Comparison of ENCODE assay signal across 16 cellular contexts in the genomic region with DNA sequence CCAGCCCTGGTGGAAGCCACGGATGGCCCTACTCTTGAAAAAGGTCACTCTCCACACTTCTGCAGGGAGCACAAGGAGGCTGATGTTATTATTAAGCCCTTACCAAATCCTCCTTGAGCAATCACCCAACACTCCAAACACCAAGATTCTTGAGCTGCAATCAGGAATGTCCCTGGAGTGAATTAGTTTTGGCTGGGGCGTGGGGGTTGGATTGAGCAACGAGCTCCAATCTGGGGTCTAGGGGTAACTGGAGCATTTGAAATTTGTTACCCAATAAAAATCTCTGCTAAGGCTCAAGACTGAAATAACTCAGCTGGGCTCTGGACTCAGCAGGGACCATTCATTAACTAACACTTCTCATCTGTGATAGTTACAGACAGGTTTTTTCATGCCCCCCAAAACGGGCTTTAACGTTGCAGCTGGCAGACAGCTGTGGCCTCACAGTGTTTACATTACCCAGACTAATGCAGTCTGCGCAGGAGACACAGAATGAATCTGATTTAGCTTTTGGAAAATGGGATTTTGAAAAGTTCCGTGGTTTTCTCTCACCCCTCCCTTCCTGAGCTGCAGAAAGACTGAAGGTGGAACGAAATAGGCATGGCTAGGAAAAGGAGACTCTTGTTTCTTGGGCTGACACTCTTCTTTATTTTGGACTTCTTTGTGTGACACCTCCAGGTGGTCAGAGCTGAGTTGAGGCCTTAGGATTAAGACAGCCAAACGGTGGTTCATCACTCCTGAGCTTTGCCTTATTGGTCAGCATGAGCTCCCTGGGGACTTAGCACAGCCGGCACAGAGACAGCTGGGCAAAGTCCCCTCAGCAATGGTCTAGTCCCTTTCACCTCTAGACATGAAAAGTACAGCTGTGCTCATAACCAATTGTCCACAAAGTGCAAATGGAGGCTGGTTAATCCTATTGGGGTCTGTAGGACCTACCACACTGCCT. TPM values are rescaled to one million over a fixed set of nuclear protein-coding genes. Genes with fewer than 3 reads are reported as not detected.
A peak's percentile ranks its signal among the peaks of the same experiment; 100 is the strongest.
DNase-seq lines count a peak whose midpoint lies in the region; ATAC-seq and TF ChIP-seq lines count a peak whose summit lies in the region.
"Had no signal": no experiment of that assay in that cellular context is flagged by ENCODE, and none has a peak within 500 bp of the region (broad histone marks: within the 10 kb centered on the region; RNA-seq: fewer than 3 reads in every experiment).

No MANE protein-coding gene starts in this region.

- H3K4me3 ChIP-seq in fibroblast of the aortic adventitia (ENCODE audit: low read depth, low read length) = no peak overlapping the region
- no peak overlapping the region for H3K4me3 ChIP-seq in skeletal muscle cell (ENCODE audit: low read depth, low read length)
- H3K4me3 ChIP-seq in endodermal cell (ENCODE audit: low read length) = no peak overlapping the region

- peaks cover 3% of the 10 kb centered on the region for H3K4me1 Mint-ChIP-seq in endodermal cell
- H3K4me1 Mint-ChIP-seq: activated T-helper 17 cell treated with anti-CD3 and anti-CD28 coated beads, Interleukin-2, amount 50 U/mL, for 72 hours had no signal

- H3K9ac ChIP-seq in endodermal cell (ENCODE audit: extremely low read depth, low read length, poor library complexity, severe bottlenecking) = no peak overlapping the region

- DNase-seq in NCI-H2227 (lab: John Stamatoyannopoulos, UW; ENCODE audit: unreplicated experiment) (peak; percentile 61), fibroblast of the aortic adventitia (ENCODE audit: low read depth) (peak; percentile 87), skeletal muscle cell (ENCODE audit: low read depth) (peak; percentile 75), endodermal cell (no peak), MV-4-11 (lab: John Stamatoyannopoulos, UW) (no peak), NK-92 (lab: John Stamatoyannopoulos, UW; ENCODE audit: unreplicated experiment) (no peak)
- DNase-seq: activated CD4-positive, CD25-positive, alpha-beta regulatory T cell; DMS79; kidney glomerular epithelial cell; occipital lobe; SHP77 treated with DMSO at 0.1 percent for 48 hours; stimulated activated CD4-positive, alpha-beta T cell treated with anti-CD3 and anti-CD28 coated beads, Interleukin-4, amount 100 ng/mL, for 1 hour had no signal

- H3K36me3 ChIP-seq in endodermal cell (ENCODE audit: control insufficient read depth, insufficient read depth, low read length) = no peaks in the 10 kb centered on the region

- H3K27me3 Mint-ChIP-seq in endodermal cell (ENCODE audit: insufficient read depth) = no peaks in the 10 kb centered on the region

- H3K9me3 Mint-ChIP-seq in endodermal cell = peaks cover 45% of the 10 kb centered on the region
- H3K9me3 Mint-ChIP-seq: activated T-helper 17 cell treated with anti-CD3 and anti-CD28 coated beads, Interleukin-2, amount 50 U/mL, for 72 hours had no signal

- no peaks in the 10 kb centered on the region for H3K4me1 ChIP-seq in endodermal cell (ENCODE audit: control insufficient read depth, insufficient read depth, low read length)

- H3K4me3 Mint-ChIP-seq in endodermal cell = no peak overlapping the region
- H3K4me3 Mint-ChIP-seq: activated T-helper 17 cell treated with anti-CD3 and anti-CD28 coated beads, Interleukin-2, amount 50 U/mL, for 72 hours had no signal

- ATAC-seq in GM19023 (IDR thresholded peaks at IDR 0.05; ENCODE audit: unreplicated experiment) = peak; percentile 70
- ATAC-seq in HG02763 (IDR thresholded peaks at IDR 0.05; ENCODE audit: unreplicated experiment) = no peak
- ATAC-seq: activated T-helper 17 cell treated with anti-CD3 and anti-CD28 coated beads, Interleukin-2, amount 50 U/mL, for 72 hours had no signal

- H3K36me3 Mint-ChIP-seq in endodermal cell (ENCODE audit: low read depth) = no peaks in the 10 kb centered on the region

- 70 to 90% methylated on average over 2 to 7 of the region's 10 CpGs for WGBS in endodermal cell (ENCODE audit: insufficient coverage in 1 of 2, insufficient read length in 1 of 2), 2 experiments

- H3K27ac ChIP-seq in endodermal cell (ENCODE audit: low read depth, low read length) = no peak overlapping the region

- H3K9me3 ChIP-seq in endodermal cell (ENCODE audit: control insufficient read depth, low read length) = no peaks in the 10 kb centered on the region

- H3K27ac Mint-ChIP-seq in endodermal cell = no peak overlapping the region
- H3K27ac Mint-ChIP-seq: activated T-helper 17 cell treated with anti-CD3 and anti-CD28 coated beads, Interleukin-2, amount 50 U/mL, for 72 hours had no signal

- no peaks in the 10 kb centered on the region for H3K27me3 ChIP-seq in endodermal cell (ENCODE audit: control insufficient read depth, insufficient read depth, low read length, poor library complexity, severe bottlenecking)

- no peak for TF ChIP-seq CTCF in fibroblast of the aortic adventitia (IDR thresholded peaks at IDR 0.05; ENCODE audit: insufficient read depth, low read length)
- no peak for TF ChIP-seq CTCF in endodermal cell (conservative IDR thresholded peaks at IDR 0.05)

RNA-seq across cellular contexts. Expression of gene PLAC1, which starts 26.6 kb away (rescaled TPM):
- total RNA-seq in fibroblast of the aortic adventitia (ENCODE audit: low replicate concordance) (0.09 TPM in 1 of 2 replicates, not detected in the other), endodermal cell (not detected)
- 0.21 TPM for polyA plus RNA-seq in endodermal cell (2013, experiment 1 of 2)
- polyA plus RNA-seq in endodermal cell (2013, experiment 2 of 2) = 0.33 TPM
- total RNA-seq: epithelial cell of proximal tubule, occipital lobe had no signal

Comparison
In these comparisons a context has a peak if more than half of its experiments do, and no peak if none do; other contexts are left out.
1. DNase-seq: peak in NCI-H2227 (single experiment), fibroblast of the aortic adventitia (single experiment) and skeletal muscle cell (single experiment); none in endodermal cell (single experiment), MV-4-11 (single experiment) and NK-92 (single experiment).